ENCODE assay signal across 1 cellular context in genomic region chr1:18246543-18246942, GRCh38.
TF ChIP-seq lines count a peak whose summit lies in the region.

No MANE protein-coding gene starts in this region.

TF ChIP-seq in WTC11, 78 proteins besides CTCF, POLR2A, EP300 and RAD21 (continued from another document):
- TF ChIP-seq ZNF281 (CRISPR knock-in tag; IDR thresholded peaks at IDR 0.05) (no peak), GTF2I (CRISPR knock-in tag; conservative IDR thresholded peaks at IDR 0.05) (no peak), NFATC4 (CRISPR knock-in tag; IDR thresholded peaks at IDR 0.05) (no peak), PREB (CRISPR knock-in tag; IDR thresholded peaks at IDR 0.05; ENCODE audit: borderline replicate concordance) (no peak), GABPB1 (CRISPR knock-in tag; IDR thresholded peaks at IDR 0.05) (no peak), TCF7 (CRISPR knock-in tag; IDR thresholded peaks at IDR 0.05; ENCODE audit: low read depth) (no peak), PRDM15 (CRISPR knock-in tag; IDR thresholded peaks at IDR 0.05) (no peak), ATF3 (CRISPR knock-in tag; conservative IDR thresholded peaks at IDR 0.05) (no peak), HMGXB4 (CRISPR knock-in tag; IDR thresholded peaks at IDR 0.05) (no peak), ZNF396 (CRISPR knock-in tag; IDR thresholded peaks at IDR 0.05; ENCODE audit: borderline replicate concordance) (no peak)
TF ChIP-seq in WTC11: peak in this region for 0.
